ENCODE assay signal across 20 cellular contexts in genomic region chr7:96337519-96337918, GRCh38. TPM values are rescaled to one million over a fixed set of nuclear protein-coding genes. Genes with fewer than 3 reads are reported as not detected.
DNase-seq lines count a peak whose midpoint lies in the region; ATAC-seq and TF ChIP-seq lines count a peak whose summit lies in the region.
"Had no signal": no experiment of that assay in that cellular context is flagged by ENCODE, and none has a peak within 500 bp of the region (broad histone marks: within the 10 kb centered on the region; RNA-seq: fewer than 3 reads in every experiment).

No MANE protein-coding gene starts in this region.

- H3K9me3 ChIP-seq in stomach, result no peaks in the 10 kb centered on the region

- peaks cover 10% of the 10 kb centered on the region for H3K27me3 Mint-ChIP-seq in activated CD4-positive, alpha-beta T cell treated with anti-CD3 and anti-CD28 coated beads for 36 hours

- CTCF ChIA-PET in activated CD4-positive, alpha-beta T cell treated with anti-CD3 and anti-CD28 coated beads for 36 hours (lab: Charles Lee), result no interaction called here

- no peaks in the 10 kb centered on the region for H3K36me3 ChIP-seq in brain microvascular endothelial cell (replicated peaks)
- no peaks in the 10 kb centered on the region for H3K36me3 ChIP-seq in stomach

- H3K27me3 ChIP-seq in brain microvascular endothelial cell (replicated peaks) (no peaks in the 10 kb centered on the region), stomach (no peaks in the 10 kb centered on the region)

- no peak for ATAC-seq in activated CD4-positive, alpha-beta T cell treated with anti-CD3 and anti-CD28 coated beads for 36 hours
- ATAC-seq: HCT116, Panc1 had no signal

- no peaks in the 10 kb centered on the region for H3K4me1 Mint-ChIP-seq in activated CD4-positive, alpha-beta T cell treated with anti-CD3 and anti-CD28 coated beads for 36 hours
- H3K4me1 Mint-ChIP-seq: IgD-negative memory B cell had no signal

- H3K4me1 ChIP-seq in stomach, result peaks cover 0 to 4% (median 0%) of the 10 kb centered on the region in 4 donors

- intact Hi-C loops in activated CD4-positive, alpha-beta T cell treated with anti-CD3 and anti-CD28 coated beads for 36 hours (cut with DNase I, micrococcal nuclease), result no loop called here
- intact Hi-C loops in stomach (cut with DNase I; ENCODE audit: low total_unique reads), result no loop called here

- no peaks in the 10 kb centered on the region for H3K9me3 Mint-ChIP-seq in activated CD4-positive, alpha-beta T cell treated with anti-CD3 and anti-CD28 coated beads for 36 hours (ENCODE audit: low read depth)

- no peak for TF ChIP-seq POLR2A in stomach (IDR thresholded peaks at IDR 0.05)

- POLR2A ChIA-PET in activated CD4-positive, alpha-beta T cell treated with anti-CD3 and anti-CD28 coated beads for 36 hours (lab: Charles Lee), result no interaction called here

- H3K4me3 Mint-ChIP-seq in activated CD4-positive, alpha-beta T cell treated with anti-CD3 and anti-CD28 coated beads for 36 hours, result no peak overlapping the region
- H3K4me3 Mint-ChIP-seq: IgD-negative memory B cell had no signal

- no peaks in the 10 kb centered on the region for H3K36me3 Mint-ChIP-seq in activated CD4-positive, alpha-beta T cell treated with anti-CD3 and anti-CD28 coated beads for 36 hours (ENCODE audit: low read depth)

- no peak for TF ChIP-seq EP300 in stomach (IDR thresholded peaks at IDR 0.05)

- H3K27ac Mint-ChIP-seq in activated CD4-positive, alpha-beta T cell treated with anti-CD3 and anti-CD28 coated beads for 36 hours, result no peak overlapping the region
- H3K27ac Mint-ChIP-seq: IgD-negative memory B cell had no signal

- no peak overlapping the region for H3K27ac ChIP-seq in brain microvascular endothelial cell
- no peak overlapping the region for H3K27ac ChIP-seq in stomach
- H3K27ac ChIP-seq: HL-60 had no signal

- in situ Hi-C loops in brain microvascular endothelial cell (cut with HindIII; ENCODE audit: low pct_ligation_motif_present, low sequenced_read_pairs), result no loop called here

- DNase-seq in EH (ENCODE audit: low read depth), result peak; percentile 26
- DNase-seq in brain microvascular endothelial cell, result peak; percentile 27
- peak; percentile 30 for DNase-seq in fibroblast of the aortic adventitia (ENCODE audit: low read depth)
- DNase-seq in stromal cell of bone marrow (ENCODE audit: low read depth), result peak; percentile 75
- no peak for DNase-seq in activated CD4-positive, alpha-beta T cell treated with anti-CD3 and anti-CD28 coated beads for 36 hours
- DNase-seq in HCEC 1CT, result no peak
- DNase-seq in stomach, result no peak
- DNase-seq: Calu3, DMS53, Kasumi-1, MM.1S, NCI-H1105 treated with DMSO at 0.1 percent for 48 hours, NCI-H1694 treated with DMSO at 0.1 percent for 48 hours, NCI-H2107, NCI-H2227 treated with DMSO at 0.1 percent for 48 hours, NCI-H524 had no signal

- TF ChIP-seq CTCF in brain microvascular endothelial cell (IDR thresholded peaks at IDR 0.05; ENCODE audit: low read depth, low read length, missing control alignments) (no peak), fibroblast of the aortic adventitia (IDR thresholded peaks at IDR 0.05; ENCODE audit: insufficient read depth, low read length) (no peak), stomach (IDR thresholded peaks at IDR 0.05) (no peak)

- H3K4me3 ChIP-seq in brain microvascular endothelial cell (ENCODE audit: low read depth, low read length) (no peak overlapping the region), fibroblast of the aortic adventitia (ENCODE audit: low read depth, low read length) (no peak overlapping the region), stomach (no peak overlapping the region)

RNA-seq across cellular contexts. Expression of gene SLC25A13, which starts 15.6 kb away (rescaled TPM):
- total RNA-seq in fibroblast of the aortic adventitia (ENCODE audit: low replicate concordance) (14.3 and 24.5 TPM in 2 replicates), stomach (10 to 100 TPM in 4 of 5 donors, 1 to 10 TPM in 1; 4.1 to 72.0 (median 47.1) TPM)
- 10 to 100 TPM; 10.3 to 11.3 TPM for total RNA-seq in activated CD4-positive, alpha-beta T cell treated with anti-CD3 and anti-CD28 coated beads for 36 hours
- polyA plus RNA-seq in stomach, result 10 to 100 TPM in 1 of 3 donors, 1 to 10 TPM in 2; 7.1 to 11.9 (median 9.4) TPM

Comparison
In these comparisons a context has a peak if more than half of its experiments do, and no peak if none do; other contexts are left out.
1. DNase-seq: peak in EH (single experiment), brain microvascular endothelial cell (single experiment), fibroblast of the aortic adventitia (single experiment) and stromal cell of bone marrow (single experiment); none in activated CD4-positive, alpha-beta T cell treated with anti-CD3 and anti-CD28 coated beads for 36 hours (single experiment), HCEC 1CT (single experiment) and stomach (single experiment).